In the genomic region with DNA sequence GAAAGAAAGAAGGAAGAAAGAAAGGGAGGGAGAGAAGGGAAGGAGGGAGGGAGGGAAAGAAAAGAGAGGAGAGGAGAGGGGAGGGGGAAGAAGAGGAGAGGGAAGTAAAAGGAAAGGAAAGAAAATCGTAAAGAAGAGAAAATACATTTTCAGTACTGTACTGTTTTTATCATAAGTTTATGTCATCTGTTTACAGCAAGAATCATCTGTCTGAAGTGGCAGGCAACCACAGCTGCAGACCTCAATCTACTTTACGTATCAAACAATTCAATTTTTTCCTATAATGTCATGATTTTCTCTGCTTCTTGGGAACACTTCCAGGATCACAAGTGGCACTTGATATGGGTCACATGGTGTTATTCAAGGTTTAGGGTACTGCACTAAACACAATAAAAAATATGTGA, we compare ENCODE assay signal across 1 cellular context.
TF ChIP-seq lines count a peak whose summit lies in the region.

No MANE protein-coding gene starts in this region.

TF ChIP-seq in GM23338, 12 proteins besides CTCF, POLR2A, EP300 and RAD21:
- TF ChIP-seq, protein P1, sequence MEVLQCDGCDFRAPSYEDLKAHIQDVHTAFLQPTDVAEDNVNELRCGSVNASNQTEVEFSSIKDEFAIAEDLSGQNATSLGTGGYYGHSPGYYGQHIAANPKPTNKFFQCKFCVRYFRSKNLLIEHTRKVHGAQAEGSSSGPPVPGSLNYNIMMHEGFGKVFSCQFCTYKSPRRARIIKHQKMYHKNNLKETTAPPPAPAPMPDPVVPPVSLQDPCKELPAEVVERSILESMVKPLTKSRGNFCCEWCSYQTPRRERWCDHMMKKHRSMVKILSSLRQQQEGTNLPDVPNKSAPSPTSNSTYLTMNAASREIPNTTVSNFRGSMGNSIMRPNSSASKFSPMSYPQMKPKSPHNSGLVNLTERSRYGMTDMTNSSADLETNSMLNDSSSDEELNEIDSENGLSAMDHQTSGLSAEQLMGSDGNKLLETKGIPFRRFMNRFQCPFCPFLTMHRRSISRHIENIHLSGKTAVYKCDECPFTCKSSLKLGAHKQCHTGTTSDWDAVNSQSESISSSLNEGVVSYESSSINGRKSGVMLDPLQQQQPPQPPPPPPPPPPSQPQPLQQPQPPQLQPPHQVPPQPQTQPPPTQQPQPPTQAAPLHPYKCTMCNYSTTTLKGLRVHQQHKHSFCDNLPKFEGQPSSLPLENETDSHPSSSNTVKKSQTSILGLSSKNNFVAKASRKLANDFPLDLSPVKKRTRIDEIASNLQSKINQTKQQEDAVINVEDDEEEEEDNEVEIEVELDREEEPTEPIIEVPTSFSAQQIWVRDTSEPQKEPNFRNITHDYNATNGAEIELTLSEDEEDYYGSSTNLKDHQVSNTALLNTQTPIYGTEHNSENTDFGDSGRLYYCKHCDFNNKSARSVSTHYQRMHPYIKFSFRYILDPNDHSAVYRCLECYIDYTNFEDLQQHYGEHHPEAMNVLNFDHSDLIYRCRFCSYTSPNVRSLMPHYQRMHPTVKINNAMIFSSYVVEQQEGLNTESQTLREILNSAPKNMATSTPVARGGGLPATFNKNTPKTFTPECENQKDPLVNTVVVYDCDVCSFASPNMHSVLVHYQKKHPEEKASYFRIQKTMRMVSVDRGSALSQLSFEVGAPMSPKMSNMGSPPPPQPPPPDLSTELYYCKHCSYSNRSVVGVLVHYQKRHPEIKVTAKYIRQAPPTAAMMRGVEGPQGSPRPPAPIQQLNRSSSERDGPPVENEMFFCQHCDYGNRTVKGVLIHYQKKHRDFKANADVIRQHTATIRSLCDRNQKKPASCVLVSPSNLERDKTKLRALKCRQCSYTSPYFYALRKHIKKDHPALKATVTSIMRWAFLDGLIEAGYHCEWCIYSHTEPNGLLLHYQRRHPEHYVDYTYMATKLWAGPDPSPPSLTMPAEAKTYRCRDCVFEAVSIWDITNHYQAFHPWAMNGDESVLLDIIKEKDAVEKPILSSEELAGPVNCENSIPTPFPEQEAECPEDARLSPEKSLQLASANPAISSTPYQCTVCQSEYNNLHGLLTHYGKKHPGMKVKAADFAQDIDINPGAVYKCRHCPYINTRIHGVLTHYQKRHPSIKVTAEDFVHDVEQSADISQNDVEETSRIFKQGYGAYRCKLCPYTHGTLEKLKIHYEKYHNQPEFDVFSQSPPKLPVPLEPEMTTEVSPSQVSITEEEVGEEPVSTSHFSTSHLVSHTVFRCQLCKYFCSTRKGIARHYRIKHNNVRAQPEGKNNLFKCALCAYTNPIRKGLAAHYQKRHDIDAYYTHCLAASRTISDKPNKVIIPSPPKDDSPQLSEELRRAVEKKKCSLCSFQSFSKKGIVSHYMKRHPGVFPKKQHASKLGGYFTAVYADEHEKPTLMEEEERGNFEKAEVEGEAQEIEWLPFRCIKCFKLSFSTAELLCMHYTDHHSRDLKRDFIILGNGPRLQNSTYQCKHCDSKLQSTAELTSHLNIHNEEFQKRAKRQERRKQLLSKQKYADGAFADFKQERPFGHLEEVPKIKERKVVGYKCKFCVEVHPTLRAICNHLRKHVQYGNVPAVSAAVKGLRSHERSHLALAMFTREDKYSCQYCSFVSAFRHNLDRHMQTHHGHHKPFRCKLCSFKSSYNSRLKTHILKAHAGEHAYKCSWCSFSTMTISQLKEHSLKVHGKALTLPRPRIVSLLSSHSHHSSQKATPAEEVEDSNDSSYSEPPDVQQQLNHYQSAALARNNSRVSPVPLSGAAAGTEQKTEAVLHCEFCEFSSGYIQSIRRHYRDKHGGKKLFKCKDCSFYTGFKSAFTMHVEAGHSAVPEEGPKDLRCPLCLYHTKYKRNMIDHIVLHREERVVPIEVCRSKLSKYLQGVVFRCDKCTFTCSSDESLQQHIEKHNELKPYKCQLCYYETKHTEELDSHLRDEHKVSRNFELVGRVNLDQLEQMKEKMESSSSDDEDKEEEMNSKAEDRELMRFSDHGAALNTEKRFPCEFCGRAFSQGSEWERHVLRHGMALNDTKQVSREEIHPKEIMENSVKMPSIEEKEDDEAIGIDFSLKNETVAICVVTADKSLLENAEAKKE (CRISPR knock-in tag; IDR thresholded peaks at IDR 0.05): no peak
- TF ChIP-seq NANOG (IDR thresholded peaks at IDR 0.05; ENCODE audit: borderline replicate concordance): no peak
- TF ChIP-seq, protein P2, sequence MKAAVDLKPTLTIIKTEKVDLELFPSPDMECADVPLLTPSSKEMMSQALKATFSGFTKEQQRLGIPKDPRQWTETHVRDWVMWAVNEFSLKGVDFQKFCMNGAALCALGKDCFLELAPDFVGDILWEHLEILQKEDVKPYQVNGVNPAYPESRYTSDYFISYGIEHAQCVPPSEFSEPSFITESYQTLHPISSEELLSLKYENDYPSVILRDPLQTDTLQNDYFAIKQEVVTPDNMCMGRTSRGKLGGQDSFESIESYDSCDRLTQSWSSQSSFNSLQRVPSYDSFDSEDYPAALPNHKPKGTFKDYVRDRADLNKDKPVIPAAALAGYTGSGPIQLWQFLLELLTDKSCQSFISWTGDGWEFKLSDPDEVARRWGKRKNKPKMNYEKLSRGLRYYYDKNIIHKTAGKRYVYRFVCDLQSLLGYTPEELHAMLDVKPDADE (IDR thresholded peaks at IDR 0.05): no peak
- no peak for TF ChIP-seq JUNB (IDR thresholded peaks at IDR 0.05; ENCODE audit: unreplicated experiment)
- TF ChIP-seq CREB1 (CRISPR knock-in tag; IDR thresholded peaks at IDR 0.05; ENCODE audit: low read depth): no peak
- no peak for TF ChIP-seq EZH2phosphoT487 (IDR thresholded peaks at IDR 0.05; ENCODE audit: unreplicated experiment)
- TF ChIP-seq, protein P3, sequence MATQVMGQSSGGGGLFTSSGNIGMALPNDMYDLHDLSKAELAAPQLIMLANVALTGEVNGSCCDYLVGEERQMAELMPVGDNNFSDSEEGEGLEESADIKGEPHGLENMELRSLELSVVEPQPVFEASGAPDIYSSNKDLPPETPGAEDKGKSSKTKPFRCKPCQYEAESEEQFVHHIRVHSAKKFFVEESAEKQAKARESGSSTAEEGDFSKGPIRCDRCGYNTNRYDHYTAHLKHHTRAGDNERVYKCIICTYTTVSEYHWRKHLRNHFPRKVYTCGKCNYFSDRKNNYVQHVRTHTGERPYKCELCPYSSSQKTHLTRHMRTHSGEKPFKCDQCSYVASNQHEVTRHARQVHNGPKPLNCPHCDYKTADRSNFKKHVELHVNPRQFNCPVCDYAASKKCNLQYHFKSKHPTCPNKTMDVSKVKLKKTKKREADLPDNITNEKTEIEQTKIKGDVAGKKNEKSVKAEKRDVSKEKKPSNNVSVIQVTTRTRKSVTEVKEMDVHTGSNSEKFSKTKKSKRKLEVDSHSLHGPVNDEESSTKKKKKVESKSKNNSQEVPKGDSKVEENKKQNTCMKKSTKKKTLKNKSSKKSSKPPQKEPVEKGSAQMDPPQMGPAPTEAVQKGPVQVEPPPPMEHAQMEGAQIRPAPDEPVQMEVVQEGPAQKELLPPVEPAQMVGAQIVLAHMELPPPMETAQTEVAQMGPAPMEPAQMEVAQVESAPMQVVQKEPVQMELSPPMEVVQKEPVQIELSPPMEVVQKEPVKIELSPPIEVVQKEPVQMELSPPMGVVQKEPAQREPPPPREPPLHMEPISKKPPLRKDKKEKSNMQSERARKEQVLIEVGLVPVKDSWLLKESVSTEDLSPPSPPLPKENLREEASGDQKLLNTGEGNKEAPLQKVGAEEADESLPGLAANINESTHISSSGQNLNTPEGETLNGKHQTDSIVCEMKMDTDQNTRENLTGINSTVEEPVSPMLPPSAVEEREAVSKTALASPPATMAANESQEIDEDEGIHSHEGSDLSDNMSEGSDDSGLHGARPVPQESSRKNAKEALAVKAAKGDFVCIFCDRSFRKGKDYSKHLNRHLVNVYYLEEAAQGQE (IDR thresholded peaks at IDR 0.05; ENCODE audit: unreplicated experiment): no peak
- no peak for TF ChIP-seq ZNF114 (CRISPR knock-in tag; IDR thresholded peaks at IDR 0.05)
- TF ChIP-seq EZH2 (IDR thresholded peaks at IDR 0.05; ENCODE audit: low read depth, unreplicated experiment): no peak
- TF ChIP-seq POLR2AphosphoS5 (IDR thresholded peaks at IDR 0.05; ENCODE audit: low read depth): no peak
- TF ChIP-seq ZNF331 (CRISPR knock-in tag; IDR thresholded peaks at IDR 0.05; ENCODE audit: low read depth): no peak
- TF ChIP-seq STAT1 (IDR thresholded peaks at IDR 0.05; ENCODE audit: unreplicated experiment): no peak
TF ChIP-seq in GM23338: peak in this region for 0.
